Comparison of ENCODE assay signal across 22 cellular contexts in genomic region chr10:115827180-115827579, GRCh38.
DNase-seq lines count a peak whose midpoint lies in the region; ATAC-seq and TF ChIP-seq lines count a peak whose summit lies in the region.
"Had no signal": no experiment of that assay in that cellular context is flagged by ENCODE, and none has a peak within 500 bp of the region (broad histone marks: within the 10 kb centered on the region; RNA-seq: fewer than 3 reads in every experiment).

No MANE protein-coding gene starts in this region.

- H3K36me3 ChIP-seq in left lung (no peaks in the 10 kb centered on the region), thyroid gland (no peaks in the 10 kb centered on the region)
- H3K36me3 ChIP-seq: colonic mucosa had no signal

- DNase-seq in AG04450 (ENCODE audit: low read depth, low spot score) = peak; percentile 21
- DNase-seq in HFFc6 = peak; percentile 53
- DNase-seq in fibroblast of mammary gland (ENCODE audit: low read depth) = peak; percentile 59
- no peak for DNase-seq in left lung
- no peak for DNase-seq in activated T-cell treated with anti-CD3 and anti-CD28 coated beads, Interleukin-2, amount 50 U/mL, for 24 hours
- no peak for DNase-seq in activated CD4-positive, alpha-beta T cell treated with anti-CD3 and anti-CD28 coated beads for 1 hour
- DNase-seq in thyroid gland = no peak
- DNase-seq: activated CD4-positive, alpha-beta T cell treated with anti-CD3 and anti-CD28 coated beads, Interleukin-2, amount 50 U/mL, for 48 hours; activated naive CD4-positive, alpha-beta T cell treated with anti-CD3 and anti-CD28 coated beads for 36 hours; CD4-positive, alpha-beta memory T cell; colonic mucosa; DMS79 treated with DMSO at 0.1 percent for 48 hours; H7; MV-4-11; naive thymus-derived CD8-positive, alpha-beta T cell; NCI-H187; NCI-H446 treated with DMSO at 0.1 percent for 48 hours; stimulated activated CD8-positive, alpha-beta memory T cell treated with anti-CD3 and anti-CD28 coated beads, Interleukin-4, amount 100 ng/mL, for 48 hours; substantia nigra; SW 1271 had no signal

- ATAC-seq in left lung (peak; percentile 57), GM21737 (IDR thresholded peaks at IDR 0.05; ENCODE audit: unreplicated experiment) (no peak)
- ATAC-seq: naive thymus-derived CD8-positive, alpha-beta T cell had no signal

- CTCF ChIA-PET in AG04450 (lab: Charles Lee) = interaction anchor here (2.2 to 7.3 kb wide), 2 partner anchors 28 to 461 kb away, joined by 6 to 39 read pairs; no protein-coding TSS in a partner anchor

- H3K9me3 ChIP-seq in AG04450 (ENCODE audit: control insufficient read depth, insufficient read depth, low read length) (no peaks in the 10 kb centered on the region), left lung (peaks cover 0 to 11% of the 10 kb centered on the region in 2 donors), thyroid gland (no peaks in the 10 kb centered on the region)
- H3K9me3 ChIP-seq: colonic mucosa had no signal

- peak overlapping the region; percentile 23 for H3K27ac ChIP-seq in AG04450 (ENCODE audit: low read depth, low read length)
- H3K27ac ChIP-seq in left lung = no peak overlapping the region
- H3K27ac ChIP-seq in thyroid gland = no peak overlapping the region
- H3K27ac ChIP-seq: colonic mucosa had no signal

- 78 to 82% methylated on average over 5 of the region's 5 CpGs for WGBS in thyroid gland, 2 donors

- POLR2A ChIA-PET in AG04450 (lab: Yijun Ruan, JAX) = interaction anchor here (1.0 kb wide), 1 partner anchor 119 kb away, joined by 3 read pairs; no protein-coding TSS in a partner anchor

- H3K27me3 ChIP-seq in AG04450 (ENCODE audit: control insufficient read depth, insufficient read depth, low read length) (no peaks in the 10 kb centered on the region), left lung (no peaks in the 10 kb centered on the region), thyroid gland (no peaks in the 10 kb centered on the region)
- H3K27me3 ChIP-seq: colonic mucosa had no signal

- H3K4me3 Mint-ChIP-seq in HFFc6 = peak overlapping the region; percentile 5
- no peak overlapping the region for H3K4me3 Mint-ChIP-seq in activated T-cell treated with anti-CD3 and anti-CD28 coated beads, Interleukin-2, amount 50 U/mL, for 24 hours
- H3K4me3 Mint-ChIP-seq: activated naive CD4-positive, alpha-beta T cell treated with anti-CD3 and anti-CD28 coated beads for 36 hours; CD4-positive, alpha-beta memory T cell; naive thymus-derived CD8-positive, alpha-beta T cell had no signal

- intact Hi-C loops in left lung (cut with DNase I) (no loop called here), thyroid gland (cut with DNase I) (no loop called here)

- no peak overlapping the region for H3K4me3 ChIP-seq in AG04450 (ENCODE audit: low read depth, low read length)
- H3K4me3 ChIP-seq in fibroblast of mammary gland (ENCODE audit: control insufficient read depth, low read depth, low read length) = no peak overlapping the region
- no peak overlapping the region for H3K4me3 ChIP-seq in left lung
- H3K4me3 ChIP-seq in thyroid gland (replicated peaks in 1 of 3) = no peak overlapping the region
- H3K4me3 ChIP-seq: colonic mucosa, smooth muscle cell had no signal

- no peaks in the 10 kb centered on the region for H3K27me3 Mint-ChIP-seq in HFFc6 (ENCODE audit: insufficient read depth)
- H3K27me3 Mint-ChIP-seq in activated T-cell treated with anti-CD3 and anti-CD28 coated beads, Interleukin-2, amount 50 U/mL, for 24 hours = no peaks in the 10 kb centered on the region
- H3K27me3 Mint-ChIP-seq: CD4-positive, alpha-beta memory T cell had no signal

- TF ChIP-seq CTCF in AG04450 (IDR thresholded peaks at IDR 0.05; ENCODE audit: low read depth, low read length) = no peak
- TF ChIP-seq CTCF in HFFc6 (IDR thresholded peaks at IDR 0.05) = no peak
- TF ChIP-seq CTCF in fibroblast of mammary gland (conservative IDR thresholded peaks at IDR 0.05; ENCODE audit: control insufficient read depth, insufficient read depth, low read depth, low read length) = no peak
- no peak for TF ChIP-seq CTCF in left lung (IDR thresholded peaks at IDR 0.05)
- TF ChIP-seq CTCF in thyroid gland (IDR thresholded peaks at IDR 0.05) = no peak

- no peaks in the 10 kb centered on the region for H3K4me1 ChIP-seq in left lung
- no peaks in the 10 kb centered on the region for H3K4me1 ChIP-seq in thyroid gland
- H3K4me1 ChIP-seq: colonic mucosa had no signal

- peaks cover 4% of the 10 kb centered on the region; the same call in 1 of the 2 replicates for H3K36me3 Mint-ChIP-seq in HFFc6 (ENCODE audit: low read depth)
- H3K36me3 Mint-ChIP-seq in activated T-cell treated with anti-CD3 and anti-CD28 coated beads, Interleukin-2, amount 50 U/mL, for 24 hours (ENCODE audit: low read depth) = no peaks in the 10 kb centered on the region
- H3K36me3 Mint-ChIP-seq: CD4-positive, alpha-beta memory T cell; naive thymus-derived CD8-positive, alpha-beta T cell had no signal

- peaks cover 54% of the 10 kb centered on the region for H3K4me1 Mint-ChIP-seq in HFFc6 (ENCODE audit: low read depth)
- H3K4me1 Mint-ChIP-seq in activated T-cell treated with anti-CD3 and anti-CD28 coated beads, Interleukin-2, amount 50 U/mL, for 24 hours (ENCODE audit: low read depth) = no peaks in the 10 kb centered on the region
- H3K4me1 Mint-ChIP-seq: CD4-positive, alpha-beta memory T cell; naive thymus-derived CD8-positive, alpha-beta T cell had no signal

- H3K27ac Mint-ChIP-seq in HFFc6 = peak overlapping the region; percentile 45
- no peak overlapping the region for H3K27ac Mint-ChIP-seq in activated T-cell treated with anti-CD3 and anti-CD28 coated beads, Interleukin-2, amount 50 U/mL, for 24 hours
- H3K27ac Mint-ChIP-seq: activated naive CD4-positive, alpha-beta T cell treated with anti-CD3 and anti-CD28 coated beads for 36 hours; CD4-positive, alpha-beta memory T cell; naive thymus-derived CD8-positive, alpha-beta T cell had no signal

- no peak for TF ChIP-seq POLR2A in thyroid gland (IDR thresholded peaks at IDR 0.05)

- peaks cover 15% of the 10 kb centered on the region; the same call in 1 of the 2 replicates for H3K9me3 Mint-ChIP-seq in HFFc6
- peaks cover 3% of the 10 kb centered on the region for H3K9me3 Mint-ChIP-seq in activated T-cell treated with anti-CD3 and anti-CD28 coated beads, Interleukin-2, amount 50 U/mL, for 24 hours

Comparison
In these comparisons a context has a peak if more than half of its experiments do, and no peak if none do; other contexts are left out.
1. DNase-seq: peak in AG04450 (single experiment), HFFc6 (single experiment) and fibroblast of mammary gland (single experiment); none in left lung (0 of 2), activated T-cell treated with anti-CD3 and anti-CD28 coated beads, Interleukin-2, amount 50 U/mL, for 24 hours (single experiment), activated CD4-positive, alpha-beta T cell treated with anti-CD3 and anti-CD28 coated beads for 1 hour (single experiment) and thyroid gland (0 of 2).